In genomic region chr6:55773620-55774019, GRCh38 we compare ENCODE assay signal across 20 cellular contexts.
A peak's percentile ranks its signal among the peaks of the same experiment; 100 is the strongest.
DNase-seq lines count a peak whose midpoint lies in the region; ATAC-seq, FAIRE-seq and TF ChIP-seq lines count a peak whose summit lies in the region.
"Had no signal": no experiment of that assay in that cellular context is flagged by ENCODE, and none has a peak within 500 bp of the region (broad histone marks: within the 10 kb centered on the region; RNA-seq: fewer than 3 reads in every experiment).

No MANE protein-coding gene starts in this region.

- H3K4me1 ChIP-seq in cardiac muscle cell (ENCODE audit: low read depth) (peaks cover 7% of the 10 kb centered on the region), right cardiac atrium (ENCODE audit: control insufficient read depth, insufficient read depth, low read length) (no peaks in the 10 kb centered on the region), Panc1 (ENCODE audit: control insufficient read depth, insufficient read depth, low read length) (peaks cover 28% of the 10 kb centered on the region; the same call in 1 of the 2 replicates), H1 (replicated peaks in 1 of 4; ENCODE audit: control insufficient read depth in 3 of 4, insufficient read depth in 4 of 4, low read length in 3 of 4) (peaks cover 0 to 4% (median 3%) of the 10 kb centered on the region in 4 experiments; a peak in 3 of 7 replicates)

- peaks cover 59% of the 10 kb centered on the region for H3K36me3 ChIP-seq in cardiac muscle cell
- no peaks in the 10 kb centered on the region; the same call in 1 of the 2 replicates for H3K36me3 ChIP-seq in Panc1 (ENCODE audit: control insufficient read depth, insufficient read depth, low read length)
- H3K36me3 ChIP-seq in H1 (ENCODE audit: control insufficient read depth in 2 of 4, insufficient read depth in 4 of 4, low read length in 3 of 4) = no peaks in the 10 kb centered on the region

- H3K14ac ChIP-seq in H1 (ENCODE audit: insufficient read length) = no peak overlapping the region

- no peak overlapping the region for H2AK5ac ChIP-seq in H1 (ENCODE audit: low read depth, low read length)

- H3K9me3 ChIP-seq in cardiac muscle cell (ENCODE audit: low read depth) = no peaks in the 10 kb centered on the region
- no peaks in the 10 kb centered on the region for H3K9me3 ChIP-seq in right cardiac atrium (ENCODE audit: control insufficient read depth, low read length)
- H3K9me3 ChIP-seq in Panc1 (ENCODE audit: control insufficient read depth, insufficient read depth, low read depth, low read length) = no peaks in the 10 kb centered on the region; the same call in 1 of the 2 replicates
- H3K9me3 ChIP-seq in H1 (ENCODE audit: insufficient read depth in 2 of 2, low read depth in 1 of 2, low read length in 1 of 2) = no peaks in the 10 kb centered on the region

- H4K91ac ChIP-seq in H1 (replicated peaks; ENCODE audit: insufficient read length, low read length) = no peak overlapping the region

- ATAC-seq in right cardiac atrium (no peak), Panc1 (no peak), GM21381 (IDR thresholded peaks at IDR 0.05; ENCODE audit: unreplicated experiment) (no peak), GM18861 (IDR thresholded peaks at IDR 0.05; ENCODE audit: unreplicated experiment) (no peak)

- POLR2A ChIA-PET in Panc1 (lab: Charles Lee) (no interaction called here), H1 (lab: Charles Lee; ENCODE audit: partially characterized antibody) (no interaction called here)

- FAIRE-seq in H1 (lab: Jason Lieb, UNC) = no peak
- FAIRE-seq: GM12891, GM18507, GM19239 had no signal

- no peaks in the 10 kb centered on the region for H4K20me1 ChIP-seq in H1 (replicated peaks in 1 of 2; ENCODE audit: control insufficient read depth in 1 of 2, insufficient read depth in 2 of 2, low read length in 2 of 2)

- WGBS in right cardiac atrium = 86% methylated on average over 3 of the region's 3 CpGs
- WGBS in H1 (ENCODE audit: extremely low coverage in 1 of 2, insufficient coverage in 1 of 2, insufficient read length in 1 of 2, insufficient replicate concordance in 2 of 2, low coverage in 1 of 2, low lambda C conversion rate in 2 of 2, missing lambda C conversion rate in 1 of 2), 2 experiments = 91% methylated on average over 3 of the region's 3 CpGs; no CpG with 5 or more reads in 1 of the 2 experiments

- TF ChIP-seq EP300 in H1 (IDR thresholded peaks at IDR 0.05; ENCODE audit: borderline replicate concordance in 1 of 2, low read depth in 2 of 2, low read length in 2 of 2) = no peak

- CTCF ChIA-PET in Panc1 (lab: Charles Lee) = no interaction called here
- CTCF ChIA-PET in H1 (lab: Charles Lee; ENCODE audit: partially characterized antibody) = interaction anchor here (1.0 to 1.2 kb wide), 2 partner anchors 156 to 168 kb away, joined by 3 to 4 read pairs; no protein-coding TSS in a partner anchor

- no peak overlapping the region for H3K23ac ChIP-seq in H1 (ENCODE audit: insufficient read length)

- no peaks in the 10 kb centered on the region for H3K27me3 ChIP-seq in cardiac muscle cell
- H3K27me3 ChIP-seq in right cardiac atrium (ENCODE audit: control insufficient read depth, insufficient read depth) = no peaks in the 10 kb centered on the region
- H3K27me3 ChIP-seq in Panc1 (ENCODE audit: control insufficient read depth, insufficient read depth, low read length) = no peaks in the 10 kb centered on the region
- H3K27me3 ChIP-seq in H1 (replicated peaks in 1 of 4; ENCODE audit: control insufficient read depth in 3 of 4, extremely low read depth in 1 of 4, insufficient read depth in 3 of 4, low read length in 3 of 4) = no peaks in the 10 kb centered on the region

- intact Hi-C loops in right cardiac atrium (cut with DNase I) = no loop called here
- intact Hi-C loops in Panc1 (cut with micrococcal nuclease; ENCODE audit: unreplicated experiment) = loop anchor here (10.0 kb wide), 1 partner anchor 111 kb away; no protein-coding TSS in a partner anchor

- H2BK120ac ChIP-seq in H1 (replicated peaks; ENCODE audit: low read depth, low read length) = no peak overlapping the region

- no peaks in the 10 kb centered on the region for H3K79me1 ChIP-seq in H1 (ENCODE audit: low read depth, low read length)

- H3K4ac ChIP-seq in H1 (replicated peaks; ENCODE audit: insufficient read length, low read depth, low read length) = no peak overlapping the region

- H3K27ac ChIP-seq in cardiac muscle cell (peak overlapping the region; percentile 20), right cardiac atrium (ENCODE audit: low read length) (no peak overlapping the region), Panc1 (ENCODE audit: low read length) (peak overlapping the region; percentile 82), H1 (ENCODE audit: low read depth, low read length) (no peak overlapping the region)

- H2AFZ ChIP-seq in H1 (ENCODE audit: low read length) = 0 out of 2 replicates have a peak overlapping the region, but pooled peaks have one; percentile 23

- H3K18ac ChIP-seq in H1 (ENCODE audit: extremely low read depth, low read length) = no peak overlapping the region

- no TSS peak for BruUV-seq in Panc1 (replicated peaks; lab: Mats Ljungman, UMichigan)

- TF ChIP-seq RAD21 in H1 (IDR thresholded peaks at IDR 0.05 in 1 of 2, conservative IDR thresholded peaks at IDR 0.05 in 1 of 2; ENCODE audit: low read depth in 2 of 2, low read length in 2 of 2) = no peak

- no peak overlapping the region for H2BK12ac ChIP-seq in H1 (ENCODE audit: low read depth, low read length)

- TF ChIP-seq CTCF in cardiac muscle cell (IDR thresholded peaks at IDR 0.05; ENCODE audit: low read depth, low read length) = no peak
- TF ChIP-seq CTCF in Panc1 (IDR thresholded peaks at IDR 0.05) = no peak
- no peak for TF ChIP-seq CTCF in H1 (IDR thresholded peaks at IDR 0.05; ENCODE audit: control extremely low read depth in 1 of 3, insufficient read depth in 1 of 3, low read depth in 1 of 3, low read length in 3 of 3)

- no peak overlapping the region for H3K56ac ChIP-seq in H1 (replicated peaks; ENCODE audit: insufficient read length, low read depth, low read length)

- no peak overlapping the region for H4K5ac ChIP-seq in H1 (ENCODE audit: insufficient read length, low read depth, low read length)

- H3K9ac ChIP-seq in H1 (replicated peaks in 1 of 4; ENCODE audit: extremely low read depth in 1 of 4, low read depth in 3 of 4, low read length in 3 of 4) = no peak overlapping the region

- H2BK5ac ChIP-seq in H1 (ENCODE audit: low read depth, low read length) = no peak overlapping the region

- H3K4me2 ChIP-seq in H1 (ENCODE audit: insufficient read depth in 1 of 2, low read depth in 2 of 2, low read length in 2 of 2) = no peak overlapping the region

- H2BK15ac ChIP-seq in H1 (ENCODE audit: low read length) = no peak overlapping the region

- no peaks in the 10 kb centered on the region for H3K23me2 ChIP-seq in H1 (ENCODE audit: low read depth, low read length)

- no peak overlapping the region for H3K4me3 ChIP-seq in cardiac muscle cell
- no peak overlapping the region for H3K4me3 ChIP-seq in right cardiac atrium (ENCODE audit: low read length)
- no peak overlapping the region for H3K4me3 ChIP-seq in Panc1 (ENCODE audit: low read depth in 2 of 2, low read length in 2 of 2)
- H3K4me3 ChIP-seq in H1 (ENCODE audit: extremely low read depth in 1 of 4, insufficient read depth in 2 of 4, low read depth in 3 of 4, low read length in 4 of 4) = no peak overlapping the region

- H4K8ac ChIP-seq in H1 (ENCODE audit: extremely low read depth, insufficient read depth, low read length) = no peak overlapping the region

- no peaks in the 10 kb centered on the region for H3K79me2 ChIP-seq in H1 (ENCODE audit: control insufficient read depth in 1 of 2, insufficient read depth in 2 of 2, low read length in 2 of 2)

- DNase-seq in cardiac muscle cell (ENCODE audit: low read depth in 1 of 2, low spot score in 1 of 2) (no peak), right cardiac atrium (no peak), Panc1 (ENCODE audit: low read depth, low spot score) (no peak), H1 (ENCODE audit: low read depth in 1 of 2, low spot score in 2 of 2) (no peak), NCI-H345 (lab: John Stamatoyannopoulos, UW) (no peak)
- DNase-seq: C1 segment of cervical spinal cord; Calu3; CD4-positive, alpha-beta memory T cell; COR-L47; DMS53; DMS79 treated with DMSO at 0.1 percent for 48 hours; GF-D8; GOT3; H7; HCEC 1CT had no signal

- H2BK20ac ChIP-seq in H1 (ENCODE audit: low read length) = no peak overlapping the region

- TF ChIP-seq POLR2A in H1 (IDR thresholded peaks at IDR 0.05; ENCODE audit: control extremely low read depth in 1 of 2, low read depth in 2 of 2, low read length in 2 of 2) = no peak

- in situ Hi-C loops in Panc1 (cut with HindIII; ENCODE audit: low pct_unique_long_range_greater_than_20kb, low sequenced_read_pairs) = no loop called here

TF ChIP-seq in H1, 55 proteins besides CTCF, POLR2A, EP300 and RAD21:
- no peak for TF ChIP-seq MAFK (IDR thresholded peaks at IDR 0.05; ENCODE audit: low read depth, low read length)
- TF ChIP-seq TEAD4 (IDR thresholded peaks at IDR 0.05; ENCODE audit: low read depth, low read length) = no peak
- TF ChIP-seq TAF7 (optimal IDR thresholded peaks at IDR 0.05; ENCODE audit: borderline replicate concordance, low read depth, low read length) = no peak
- TF ChIP-seq KDM4A (IDR thresholded peaks at IDR 0.05; ENCODE audit: low read depth, low read length, severe bottlenecking) = no peak
- no peak for TF ChIP-seq SP2 (IDR thresholded peaks at IDR 0.05; ENCODE audit: low read length)
- TF ChIP-seq JUND (IDR thresholded peaks at IDR 0.05; ENCODE audit: low read length) = no peak
- TF ChIP-seq SUZ12 (IDR thresholded peaks at IDR 0.05; ENCODE audit: low read length) = no peak
- no peak for TF ChIP-seq USF2 (IDR thresholded peaks at IDR 0.05; ENCODE audit: low read length)
- no peak for TF ChIP-seq CHD1 (IDR thresholded peaks at IDR 0.05; ENCODE audit: low read depth, low read length)
- TF ChIP-seq CBX5 (IDR thresholded peaks at IDR 0.05; ENCODE audit: low read depth, low read length) = no peak
- TF ChIP-seq KDM1A (IDR thresholded peaks at IDR 0.05; ENCODE audit: borderline replicate concordance, low read length) = no peak
- TF ChIP-seq CREB1 (IDR thresholded peaks at IDR 0.05) = no peak
TF ChIP-seq in H1: peak in this region for 0.

Comparison
In these comparisons a context has a peak if more than half of its experiments do, and no peak if none do; other contexts are left out.
1. H3K27ac ChIP-seq: peak in cardiac muscle cell (single experiment) and Panc1 (single experiment); none in right cardiac atrium (single experiment) and H1 (single experiment).